11 cellular contexts compared by ENCODE assay signal in genomic region chr1:201266774-201267173, GRCh38. TPM values are rescaled to one million over a fixed set of nuclear protein-coding genes. Genes with fewer than 3 reads are reported as not detected.
DNase-seq lines count a peak whose midpoint lies in the region; ATAC-seq, FAIRE-seq and TF ChIP-seq lines count a peak whose summit lies in the region.
"Had no signal": no experiment of that assay in that cellular context is flagged by ENCODE, and none has a peak within 500 bp of the region (broad histone marks: within the 10 kb centered on the region; RNA-seq: fewer than 3 reads in every experiment).

No MANE protein-coding gene starts in this region.

- H3K4me3 ChIP-seq in A673 (ENCODE audit: low read depth, low read length, poor library complexity, severe bottlenecking): peak overlapping the region; percentile 3
- no peak overlapping the region for H3K4me3 ChIP-seq in HCT116 (replicated peaks in 1 of 2; ENCODE audit: low read depth in 1 of 2, low read length in 2 of 2)

- peaks cover 45% of the 10 kb centered on the region for H3K27me3 Mint-ChIP-seq in nephron progenitor cell (ENCODE audit: low read depth, poor library complexity)

- no peaks in the 10 kb centered on the region for H3K9me3 Mint-ChIP-seq in nephron progenitor cell
- H3K9me3 Mint-ChIP-seq: neural crest cell had no signal

- H3K9me3 ChIP-seq in A673 (ENCODE audit: low read depth, low read length, poor library complexity, severe bottlenecking) (no peaks in the 10 kb centered on the region), HCT116 (ENCODE audit: control insufficient read depth in 1 of 2, insufficient read depth in 1 of 2, low read depth in 1 of 2, low read length in 2 of 2) (no peaks in the 10 kb centered on the region)

- peak overlapping the region; percentile 42 for H3K4me2 ChIP-seq in HCT116 (ENCODE audit: low read length)

- H3K79me2 ChIP-seq in HCT116 (ENCODE audit: insufficient read depth, low read length): no peaks in the 10 kb centered on the region

- TF ChIP-seq RAD21 in HCT116 (IDR thresholded peaks at IDR 0.05; ENCODE audit: low read depth): no peak

- H3K4me3 Mint-ChIP-seq in nephron progenitor cell: no peak overlapping the region
- H3K4me3 Mint-ChIP-seq: neural crest cell had no signal

- H3K9ac ChIP-seq in HCT116 (ENCODE audit: low read length): no peak overlapping the region

- peak overlapping the region; percentile 99 for H3K27ac ChIP-seq in A673 (ENCODE audit: low read depth, low read length, poor library complexity, severe bottlenecking)
- H3K27ac ChIP-seq in HCT116 (ENCODE audit: low read depth, low read length): no peak overlapping the region
- peak overlapping the region; percentile 97 for H3K27ac ChIP-seq in foreskin keratinocyte
- H3K27ac ChIP-seq: HL-60 had no signal

- no peak for FAIRE-seq in GM12892 (lab: Jason Lieb, UNC)
- FAIRE-seq: frontal cortex had no signal

- intact Hi-C loops in A673 (cut with micrococcal nuclease; ENCODE audit: unreplicated experiment) (loop anchor here (1.0 to 5.0 kb wide), 4 partner anchors 45 to 1584 kb away; no protein-coding TSS in a partner anchor), HCT116 (cut with micrococcal nuclease) (loop anchor here (1.0 to 5.0 kb wide), 2 partner anchors 9 to 41 kb away; no protein-coding TSS in a partner anchor)

- POLR2A ChIA-PET in A673 (lab: Charles Lee; ENCODE audit: low non-redundant PET): interaction anchor here (0.5 to 1.1 kb wide), 7 partner anchors 12 to 272 kb away, joined by 3 to 6 read pairs (median 3); partner anchors contain the start of genes NAV1 and PKP1
- POLR2A ChIA-PET in HCT116 (lab: Charles Lee): interaction anchor here (0.6 to 1.3 kb wide), 4 partner anchors 8 to 972 kb away, joined by 3 to 5 read pairs (median 4); no protein-coding TSS in a partner anchor

- H3K27me3 ChIP-seq in A673 (replicated peaks; ENCODE audit: insufficient read depth, low read depth, low read length, poor library complexity): no peaks in the 10 kb centered on the region
- 0 out of 2 replicates have a peak, but pooled peaks cover 11% of the 10 kb centered on the region for H3K27me3 ChIP-seq in HCT116 (ENCODE audit: insufficient read depth, low read length)
- no peaks in the 10 kb centered on the region for H3K27me3 ChIP-seq in foreskin keratinocyte

- no peak overlapping the region for H3K27ac Mint-ChIP-seq in nephron progenitor cell

- no peaks in the 10 kb centered on the region for H3K36me3 Mint-ChIP-seq in nephron progenitor cell (ENCODE audit: low read depth)

- H3K36me3 ChIP-seq in A673 (ENCODE audit: insufficient read depth, low read length, poor library complexity, severe bottlenecking) (no peaks in the 10 kb centered on the region), HCT116 (ENCODE audit: control insufficient read depth in 1 of 2, insufficient read depth in 2 of 2, low read length in 2 of 2) (no peaks in the 10 kb centered on the region)

- TF ChIP-seq CTCF in A673 (conservative IDR thresholded peaks at IDR 0.05; ENCODE audit: low read depth, low read length) (no peak), HCT116 (IDR thresholded peaks at IDR 0.05 in 2 of 3, conservative IDR thresholded peaks at IDR 0.05 in 1 of 3; ENCODE audit: borderline replicate concordance in 1 of 3, insufficient read depth in 1 of 3, low read depth in 2 of 3, low read length in 2 of 3) (no peak), foreskin keratinocyte (conservative IDR thresholded peaks at IDR 0.05) (no peak), nephron progenitor cell (IDR thresholded peaks at IDR 0.05) (no peak)

- no TSS peak for BruUV-seq in A673 (replicated peaks; lab: Mats Ljungman, UMichigan)
- BruUV-seq in HCT116 (replicated peaks; lab: Mats Ljungman, UMichigan): no TSS peak

- ATAC-seq in HCT116 (peak; percentile 80), foreskin keratinocyte (peak; percentile 81)

- no peaks in the 10 kb centered on the region for H3K9me2 ChIP-seq in HCT116 (ENCODE audit: insufficient read depth)

- TF ChIP-seq POLR2A in HCT116 (IDR thresholded peaks at IDR 0.05; ENCODE audit: borderline replicate concordance, extremely low read depth, insufficient read depth, insufficient read length) (no peak), GM12892 (IDR thresholded peaks at IDR 0.05; ENCODE audit: low read depth, low read length) (no peak)

- H2AFZ ChIP-seq in HCT116 (ENCODE audit: low read depth, low read length, poor library complexity, severe bottlenecking): peak overlapping the region; percentile 3

- peaks cover 31% of the 10 kb centered on the region for H3K4me1 Mint-ChIP-seq in nephron progenitor cell
- H3K4me1 Mint-ChIP-seq: neural crest cell had no signal

- H3K4me1 ChIP-seq in A673 (ENCODE audit: insufficient read depth, low read length, poor library complexity, severe bottlenecking) (peaks cover 84% of the 10 kb centered on the region), HCT116 (ENCODE audit: control insufficient read depth in 1 of 2, insufficient read depth in 2 of 2, low read length in 2 of 2) (peaks cover 0 to 31% of the 10 kb centered on the region in 2 experiments; a peak in 2 of 4 replicates), foreskin keratinocyte (peaks cover 42% of the 10 kb centered on the region)

- no peaks in the 10 kb centered on the region for H4K20me1 ChIP-seq in HCT116 (ENCODE audit: insufficient read depth)

- DNase-seq in A673 (ENCODE audit: low spot score) (peak; percentile 94), HCT116 (ENCODE audit: low read depth, low spot score) (no peak), SW 1271 (lab: John Stamatoyannopoulos, UW) (peak; percentile 17 to 20), foreskin keratinocyte (peak; percentile 88 to 95), cerebellar cortex (ENCODE audit: low spot score) (no peak), DMS79 (lab: John Stamatoyannopoulos, UW) (no peak), GM12892 (ENCODE audit: insufficient read length) (no peak), nephron progenitor cell (no peak)

- RAD21 ChIA-PET in HCT116 (lab: Charles Lee; ENCODE audit: low non-redundant PET in 1 of 2, low total read pairs in 2 of 2, uncharacterized antibody in 2 of 2, unreplicated experiment in 2 of 2): no interaction called here

- CTCF ChIA-PET in A673 (lab: Charles Lee): interaction anchor here (0.9 kb wide), 1 partner anchor 16 kb away, joined by 3 read pairs; no protein-coding TSS in a partner anchor
- CTCF ChIA-PET in HCT116 (lab: Charles Lee): interaction anchor here (1.4 to 1.8 kb wide), 2 partner anchors 8 to 82 kb away, joined by 4 to 5 read pairs; no protein-coding TSS in a partner anchor

TF ChIP-seq in HCT116, 20 proteins besides CTCF, POLR2A, EP300 and RAD21:
- TF ChIP-seq POLR2AphosphoS5 (IDR thresholded peaks at IDR 0.05; ENCODE audit: low read depth, low read length): peak; percentile 25; the same call in 1 of the 2 replicates
- peak; percentile 64 for TF ChIP-seq SP1 (IDR thresholded peaks at IDR 0.05; ENCODE audit: low read depth)
- TF ChIP-seq MAX (IDR thresholded peaks at IDR 0.05): peak; percentile 55; the same call in 1 of the 2 replicates
- TF ChIP-seq, protein P1, sequence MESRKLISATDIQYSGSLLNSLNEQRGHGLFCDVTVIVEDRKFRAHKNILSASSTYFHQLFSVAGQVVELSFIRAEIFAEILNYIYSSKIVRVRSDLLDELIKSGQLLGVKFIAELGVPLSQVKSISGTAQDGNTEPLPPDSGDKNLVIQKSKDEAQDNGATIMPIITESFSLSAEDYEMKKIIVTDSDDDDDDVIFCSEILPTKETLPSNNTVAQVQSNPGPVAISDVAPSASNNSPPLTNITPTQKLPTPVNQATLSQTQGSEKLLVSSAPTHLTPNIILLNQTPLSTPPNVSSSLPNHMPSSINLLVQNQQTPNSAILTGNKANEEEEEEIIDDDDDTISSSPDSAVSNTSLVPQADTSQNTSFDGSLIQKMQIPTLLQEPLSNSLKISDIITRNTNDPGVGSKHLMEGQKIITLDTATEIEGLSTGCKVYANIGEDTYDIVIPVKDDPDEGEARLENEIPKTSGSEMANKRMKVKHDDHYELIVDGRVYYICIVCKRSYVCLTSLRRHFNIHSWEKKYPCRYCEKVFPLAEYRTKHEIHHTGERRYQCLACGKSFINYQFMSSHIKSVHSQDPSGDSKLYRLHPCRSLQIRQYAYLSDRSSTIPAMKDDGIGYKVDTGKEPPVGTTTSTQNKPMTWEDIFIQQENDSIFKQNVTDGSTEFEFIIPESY (IDR thresholded peaks at IDR 0.05; ENCODE audit: extremely low read depth, insufficient replicate concordance, low read length): no peak
- TF ChIP-seq JUND (IDR thresholded peaks at IDR 0.05): peak; percentile 77
- TF ChIP-seq FOSL1 (IDR thresholded peaks at IDR 0.05; ENCODE audit: low read depth): peak; percentile 82
- TF ChIP-seq CEBPB (IDR thresholded peaks at IDR 0.05; ENCODE audit: low read depth): no peak; the same call in 1 of the 2 replicates

RNA-seq across cellular contexts. Expression of gene PKP1, which starts 16.5 kb away (rescaled TPM):
- 492 and 535 TPM in 2 replicates for total RNA-seq in A673 (2021)
- total RNA-seq in HCT116 (2021; ENCODE audit: unreplicated experiment): 0.07 TPM
- polyA plus RNA-seq in HCT116 (2012): 0.01 and 0.07 TPM in 2 replicates
- total RNA-seq in foreskin keratinocyte: 153 and 171 TPM in 2 replicates
- 92.5 and 104 TPM in 2 replicates for polyA plus RNA-seq in foreskin keratinocyte
- polyA plus RNA-seq in GM12892 (2012; ENCODE audit: missing spikeins): not detected
- total RNA-seq: neural crest cell had no signal

Comparison
In these comparisons a context has a peak if more than half of its experiments do, and no peak if none do; other contexts are left out.
1. DNase-seq: peak in A673 (single experiment), SW 1271 (2 of 2) and foreskin keratinocyte (2 of 2); none in HCT116 (single experiment), cerebellar cortex (single experiment), DMS79 (single experiment), GM12892 (single experiment) and nephron progenitor cell (single experiment).
2. RNA of gene PKP1, which starts 16.5 kb away (total RNA-seq): 492 to 535 TPM in A673 and 153 to 171 TPM in foreskin keratinocyte; 0.07 TPM in HCT116 (single experiment); every median in the first group is over 100 times any median in the second.